19 cellular contexts compared by ENCODE assay signal in the genomic region with DNA sequence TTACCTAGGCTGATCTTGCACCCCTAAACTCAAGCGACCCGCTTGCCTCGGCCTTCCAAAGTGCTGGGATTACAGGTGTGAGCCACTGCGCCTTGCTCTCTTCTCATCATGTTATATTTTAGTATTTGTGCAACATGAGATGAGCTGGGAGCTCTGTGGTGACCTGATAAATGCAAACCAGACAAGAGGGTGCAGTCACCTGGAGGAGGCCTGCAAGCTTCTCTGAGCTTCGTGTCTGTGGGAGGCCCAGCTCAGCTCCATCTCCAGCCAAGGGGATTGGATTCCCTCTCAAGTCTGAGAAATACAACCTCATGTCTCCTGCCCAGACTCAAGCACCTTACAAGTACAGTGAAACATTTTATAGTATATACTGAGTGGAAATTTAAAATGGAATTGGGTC. TPM values are rescaled to one million over a fixed set of nuclear protein-coding genes. Genes with fewer than 3 reads are reported as not detected.
"Had no signal": no experiment of that assay in that cellular context is flagged by ENCODE, and none has a peak within 500 bp of the region (broad histone marks: within the 10 kb centered on the region; RNA-seq: fewer than 3 reads in every experiment).

No MANE protein-coding gene starts in this region.

- H3K27me3 ChIP-seq: brain microvascular endothelial cell, colonic mucosa, gastroesophageal sphincter, heart left ventricle, sigmoid colon, upper lobe of left lung had no signal

- H3K9me3 Mint-ChIP-seq: activated T-helper 1 cell treated with anti-CD3 and anti-CD28 coated beads, Interleukin-12 subunit alpha, Interleukin-12 subunit beta, Interleukin-2, Interleukin-4 antibody, amounts not matched to agents 30 ng/mL and 10 ng/mL and 1 ng/mL, durations not matched to agents 14 hours and 24 hours and 36 hours; naive thymus-derived CD4-positive, alpha-beta T cell; stimulated activated naive B cell treated with anti-CD40 and anti-IgM and Interleukin-4, amounts not matched to agents 10 μg/mL and 1 μg/mL and 100 μg/mL, for 72 hours had no signal

- H3K4me3 Mint-ChIP-seq: activated T-helper 1 cell treated with anti-CD3 and anti-CD28 coated beads, Interleukin-12 subunit alpha, Interleukin-12 subunit beta, Interleukin-2, Interleukin-4 antibody, amounts not matched to agents 30 ng/mL and 10 ng/mL and 1 ng/mL, durations not matched to agents 14 hours and 24 hours and 36 hours; stimulated activated naive B cell treated with anti-CD40 and anti-IgM and Interleukin-4, amounts not matched to agents 10 μg/mL and 1 μg/mL and 100 μg/mL, for 72 hours had no signal

- DNase-seq: activated CD4-positive, CD25-positive, alpha-beta regulatory T cell treated with anti-CD3 and anti-CD28 coated beads, Interleukin-2, amount 50 U/mL, for 72 hours; activated T-cell treated with anti-CD3 and anti-CD28 coated beads for 4 hours; aorta; brain microvascular endothelial cell; central memory CD4-positive, alpha-beta T cell; colonic mucosa; heart left ventricle; kidney glomerular epithelial cell; mesenchymal stem cell; naive thymus-derived CD4-positive, alpha-beta T cell; sigmoid colon; stimulated activated naive B cell treated with anti-CD40 and anti-IgM and Interleukin-4, amounts not matched to agents 10 μg/mL and 1 μg/mL and 100 μg/mL, for 72 hours; T-helper 2 cell had no signal

- H3K4me3 ChIP-seq: colonic mucosa, gastroesophageal sphincter, sigmoid colon, thoracic aorta had no signal

- H3K36me3 ChIP-seq: brain microvascular endothelial cell, colonic mucosa, gastroesophageal sphincter, thoracic aorta, upper lobe of left lung had no signal

- ATAC-seq: gastroesophageal sphincter; heart left ventricle; naive thymus-derived CD4-positive, alpha-beta T cell; stimulated activated naive B cell treated with anti-CD40 and anti-IgM and Interleukin-4, amounts not matched to agents 10 μg/mL and 1 μg/mL and 100 μg/mL, for 72 hours had no signal

- H3K27ac ChIP-seq: brain microvascular endothelial cell, colonic mucosa, gastroesophageal sphincter, parathyroid adenoma, sigmoid colon, thoracic aorta, VCaP had no signal

- H3K27ac Mint-ChIP-seq: activated T-helper 1 cell treated with anti-CD3 and anti-CD28 coated beads, Interleukin-12 subunit alpha, Interleukin-12 subunit beta, Interleukin-2, Interleukin-4 antibody, amounts not matched to agents 30 ng/mL and 10 ng/mL and 1 ng/mL, durations not matched to agents 14 hours and 24 hours and 36 hours had no signal

- H3K9me3 ChIP-seq: colonic mucosa, gastroesophageal sphincter, heart left ventricle, sigmoid colon, thoracic aorta, upper lobe of left lung had no signal

- H3K4me1 ChIP-seq: parathyroid adenoma had no signal

- H3K27me3 Mint-ChIP-seq: naive thymus-derived CD4-positive, alpha-beta T cell; stimulated activated naive B cell treated with anti-CD40 and anti-IgM and Interleukin-4, amounts not matched to agents 10 μg/mL and 1 μg/mL and 100 μg/mL, for 72 hours had no signal

RNA-seq across cellular contexts. Expression of a gene that starts 3.2 kb away (rescaled TPM):
- total RNA-seq: activated T-helper 1 cell treated with anti-CD3 and anti-CD28 coated beads, Interleukin-12 subunit alpha, Interleukin-12 subunit beta, Interleukin-2, Interleukin-4 antibody, amounts not matched to agents 30 ng/mL and 10 ng/mL and 1 ng/mL, durations not matched to agents 14 hours and 24 hours and 36 hours had no signal

RNA-seq across cellular contexts. Expression of a gene that starts 14.6 kb away (rescaled TPM):
- total RNA-seq: activated T-helper 1 cell treated with anti-CD3 and anti-CD28 coated beads, Interleukin-12 subunit alpha, Interleukin-12 subunit beta, Interleukin-2, Interleukin-4 antibody, amounts not matched to agents 30 ng/mL and 10 ng/mL and 1 ng/mL, durations not matched to agents 14 hours and 24 hours and 36 hours; colonic mucosa had no signal
